In the genomic region with DNA sequence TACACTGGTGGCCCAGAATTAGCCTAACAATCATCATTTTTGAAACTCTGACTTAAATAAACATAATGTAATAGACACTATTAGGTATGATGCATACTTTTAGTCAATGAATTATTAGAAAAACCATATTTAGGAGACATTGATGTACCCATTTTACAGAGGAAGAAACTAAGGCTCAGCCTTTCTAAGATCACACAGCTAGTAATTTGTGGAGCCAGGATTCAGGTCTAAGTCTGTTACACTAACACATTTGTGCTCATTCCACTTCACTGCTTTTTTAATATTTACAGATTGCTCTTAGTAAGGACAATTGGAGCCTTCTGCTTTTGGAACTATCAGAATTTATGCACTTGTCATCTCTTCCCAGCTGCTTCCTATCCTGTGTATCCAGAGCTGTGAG, we compare ENCODE assay signal across 12 cellular contexts. TPM values are rescaled to one million over a fixed set of nuclear protein-coding genes. Genes with fewer than 3 reads are reported as not detected.
"Had no signal": no experiment of that assay in that cellular context is flagged by ENCODE, and none has a peak within 500 bp of the region (broad histone marks: within the 10 kb centered on the region; RNA-seq: fewer than 3 reads in every experiment).

No MANE protein-coding gene starts in this region.

- H3K4me3 Mint-ChIP-seq: GM23338, H9, HFFc6 had no signal

- H3K9ac ChIP-seq: GM23248 had no signal

- H3K4me2 ChIP-seq: GM23338 had no signal

- H2AFZ ChIP-seq: GM23248, GM23338 had no signal

- H3K4me1 ChIP-seq: HAP-1 had no signal

- DNase-seq: GM23248, GOT3, H7, H9, HCEC 1CT, HFFc6 had no signal

- H3K9me3 Mint-ChIP-seq: GM23338, H9, HFFc6 had no signal

- H3K4me3 ChIP-seq: GM23248, GM23338, HAP-1 had no signal

- H3K4me1 Mint-ChIP-seq: GM23338, H9 had no signal

- ATAC-seq: GM23338, HCT116 had no signal

- H3K27ac Mint-ChIP-seq: GM23338, H9, HFFc6 had no signal

- H3K27ac ChIP-seq: GM23248 had no signal

- H3K36me3 ChIP-seq: HAP-1 had no signal

- FAIRE-seq: H1, H54 had no signal

- H3K9me3 ChIP-seq: HAP-1 had no signal

RNA-seq across cellular contexts. Expression of a gene that starts 8.9 kb away (rescaled TPM):
- total RNA-seq: GM23248 had no signal

RNA-seq across cellular contexts. Expression of a gene that starts 45.7 kb away (rescaled TPM):
- total RNA-seq: H4 had no signal
